1 cellular context compared by ENCODE assay signal in the genomic region with DNA sequence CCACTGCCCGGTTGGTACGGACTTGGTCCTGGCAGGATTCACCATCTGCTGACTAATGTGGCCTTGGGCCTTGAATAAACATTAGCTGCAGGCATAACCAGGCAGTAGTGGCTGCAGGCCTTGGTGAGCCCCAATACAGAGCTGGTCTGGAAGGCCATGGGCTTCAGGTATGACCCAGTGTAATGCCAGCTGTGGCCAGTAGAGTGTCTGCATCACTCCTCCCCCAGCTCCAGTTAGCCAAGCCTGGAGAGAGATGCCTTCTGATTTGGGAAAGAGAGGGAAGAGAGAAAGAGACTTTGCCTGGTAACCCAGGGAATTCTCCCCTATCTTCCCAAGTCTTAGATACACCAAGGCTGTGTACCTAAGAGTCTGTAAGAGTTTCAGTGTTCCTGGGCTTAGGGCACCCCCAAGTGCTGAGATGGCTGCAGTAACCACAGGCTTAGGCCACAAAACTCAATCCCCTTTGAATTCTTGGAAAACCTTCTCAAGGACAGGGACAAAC.
TF ChIP-seq lines count a peak whose summit lies in the region.

No MANE protein-coding gene starts in this region.

TF ChIP-seq in HepG2, 621 proteins besides CTCF, POLR2A, EP300 and RAD21 (continued from another document):
- TF ChIP-seq, protein P1, sequence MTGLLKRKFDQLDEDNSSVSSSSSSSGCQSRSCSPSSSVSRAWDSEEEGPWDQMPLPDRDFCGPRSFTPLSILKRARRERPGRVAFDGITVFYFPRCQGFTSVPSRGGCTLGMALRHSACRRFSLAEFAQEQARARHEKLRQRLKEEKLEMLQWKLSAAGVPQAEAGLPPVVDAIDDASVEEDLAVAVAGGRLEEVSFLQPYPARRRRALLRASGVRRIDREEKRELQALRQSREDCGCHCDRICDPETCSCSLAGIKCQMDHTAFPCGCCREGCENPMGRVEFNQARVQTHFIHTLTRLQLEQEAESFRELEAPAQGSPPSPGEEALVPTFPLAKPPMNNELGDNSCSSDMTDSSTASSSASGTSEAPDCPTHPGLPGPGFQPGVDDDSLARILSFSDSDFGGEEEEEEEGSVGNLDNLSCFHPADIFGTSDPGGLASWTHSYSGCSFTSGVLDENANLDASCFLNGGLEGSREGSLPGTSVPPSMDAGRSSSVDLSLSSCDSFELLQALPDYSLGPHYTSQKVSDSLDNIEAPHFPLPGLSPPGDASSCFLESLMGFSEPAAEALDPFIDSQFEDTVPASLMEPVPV (CRISPR knock-in tag; IDR thresholded peaks at IDR 0.05): no peak
- TF ChIP-seq TBL1XR1 (IDR thresholded peaks at IDR 0.05; ENCODE audit: borderline replicate concordance, low read length, partially characterized antibody) (no peak), MAZ (IDR thresholded peaks at IDR 0.05; ENCODE audit: borderline replicate concordance, low read depth, low read length) (no peak), MAZ (CRISPR knock-in tag; IDR thresholded peaks at IDR 0.05; ENCODE audit: low read depth) (no peak)
